ENCODE assay signal across 3 cellular contexts in genomic region chr2:26468544-26468943, GRCh38. TPM values are rescaled to one million over a fixed set of nuclear protein-coding genes. Genes with fewer than 3 reads are reported as not detected.
"Had no signal": no experiment of that assay in that cellular context is flagged by ENCODE, and none has a peak within 500 bp of the region (broad histone marks: within the 10 kb centered on the region; RNA-seq: fewer than 3 reads in every experiment).

No MANE protein-coding gene starts in this region.

RNA-seq across cellular contexts. Expression of gene OTOF, which starts 9.4 kb away (rescaled TPM):
- total RNA-seq: H4, HT-29 had no signal
- polyA plus RNA-seq: IgD-negative memory B cell had no signal
